ENCODE assay signal across 24 cellular contexts in the genomic region with DNA sequence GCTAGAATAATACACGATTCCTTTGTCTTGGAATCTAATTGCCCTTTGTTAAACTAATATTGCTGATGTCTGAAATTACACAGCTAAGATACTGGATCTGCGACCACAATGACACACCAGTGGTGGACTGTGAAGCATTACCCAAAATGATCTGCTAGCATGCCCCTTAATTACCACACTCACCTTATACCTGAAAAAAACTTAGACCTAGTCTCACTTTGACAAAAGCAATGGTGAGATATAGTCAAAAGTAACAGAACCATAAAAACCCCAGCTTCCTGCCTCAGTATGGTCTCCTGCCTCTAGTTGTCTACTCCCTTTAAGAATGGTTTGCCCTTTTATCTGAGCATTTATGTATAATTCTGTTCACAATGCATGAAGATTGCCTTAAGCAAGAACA. TPM values are rescaled to one million over a fixed set of nuclear protein-coding genes. Genes with fewer than 3 reads are reported as not detected.
"Had no signal": no experiment of that assay in that cellular context is flagged by ENCODE, and none has a peak within 500 bp of the region (broad histone marks: within the 10 kb centered on the region; RNA-seq: fewer than 3 reads in every experiment).

No MANE protein-coding gene starts in this region.

- DNase-seq: effector memory CD4-positive, alpha-beta T cell; gastrocnemius medialis; glutamatergic neuron; islet precursor cell; mammary epithelial cell; mucosa of descending colon; naive thymus-derived CD8-positive, alpha-beta T cell; spleen; stimulated activated CD4-positive, alpha-beta T cell treated with anti-CD3 and anti-CD28 coated beads, Interleukin-15, amount 100 ng/mL, for 24 hours; stimulated activated CD4-positive, alpha-beta T cell treated with anti-CD3 and anti-CD28 coated beads, Interleukin-1b, Interleukin-23, amount 100 ng/mL, for 48 hours; stimulated activated CD4-positive, alpha-beta T cell treated with anti-CD3 and anti-CD28 coated beads, Interleukin-4, amount 100 ng/mL, for 24 hours; stimulated activated naive B cell treated with anti-CD40 and anti-IgM and Interleukin-4, amounts not matched to agents 10 μg/mL and 1 μg/mL and 100 μg/mL, for 72 hours; thyroid gland had no signal

- H3K27me3 Mint-ChIP-seq: naive thymus-derived CD8-positive, alpha-beta T cell; stimulated activated naive B cell treated with anti-CD40 and anti-IgM and Interleukin-4, amounts not matched to agents 10 μg/mL and 1 μg/mL and 100 μg/mL, for 72 hours; type B pancreatic cell had no signal

- H3K9me3 Mint-ChIP-seq: naive thymus-derived CD8-positive, alpha-beta T cell; stimulated activated naive B cell treated with anti-CD40 and anti-IgM and Interleukin-4, amounts not matched to agents 10 μg/mL and 1 μg/mL and 100 μg/mL, for 72 hours; type B pancreatic cell had no signal

- H3K4me3 Mint-ChIP-seq: naive thymus-derived CD8-positive, alpha-beta T cell; stimulated activated naive B cell treated with anti-CD40 and anti-IgM and Interleukin-4, amounts not matched to agents 10 μg/mL and 1 μg/mL and 100 μg/mL, for 72 hours; type B pancreatic cell had no signal

- H3K27ac ChIP-seq: gastrocnemius medialis, neutrophil, spleen, suprapubic skin, thyroid gland had no signal

- H3K9me3 ChIP-seq: gastrocnemius medialis, mucosa of descending colon, neutrophil, spleen, suprapubic skin, thyroid gland had no signal

- H3K27ac Mint-ChIP-seq: stimulated activated naive B cell treated with anti-CD40 and anti-IgM and Interleukin-4, amounts not matched to agents 10 μg/mL and 1 μg/mL and 100 μg/mL, for 72 hours; type B pancreatic cell had no signal

- H3K4me1 ChIP-seq: gastrocnemius medialis, spleen, suprapubic skin, thyroid gland had no signal

- H3K27me3 ChIP-seq: gastrocnemius medialis, neutrophil, spleen, suprapubic skin, thyroid gland had no signal

- ATAC-seq: esophagus mucosa; gastrocnemius medialis; left lobe of liver; mucosa of descending colon; naive thymus-derived CD8-positive, alpha-beta T cell; sciatic nerve; stimulated activated naive B cell treated with anti-CD40 and anti-IgM and Interleukin-4, amounts not matched to agents 10 μg/mL and 1 μg/mL and 100 μg/mL, for 72 hours had no signal

- H3K4me1 Mint-ChIP-seq: naive thymus-derived CD8-positive, alpha-beta T cell; stimulated activated naive B cell treated with anti-CD40 and anti-IgM and Interleukin-4, amounts not matched to agents 10 μg/mL and 1 μg/mL and 100 μg/mL, for 72 hours had no signal

- H3K4me3 ChIP-seq: gastrocnemius medialis, mucosa of descending colon, spleen, suprapubic skin, thyroid gland had no signal

RNA-seq across cellular contexts. Expression of gene ERVW-1, which starts 20.8 kb away (rescaled TPM):
- total RNA-seq: esophagus mucosa, fibroblast of lung, left lobe of liver, lower leg skin, mammary epithelial cell, mucosa of descending colon, osteoblast, pulmonary artery endothelial cell, skeletal muscle tissue, spleen, thyroid gland had no signal
